In genomic region chr5:143400541-143401252, GRCh38 we compare ENCODE assay signal across 7 cellular contexts. TPM values are rescaled to one million over a fixed set of nuclear protein-coding genes. Genes with fewer than 3 reads are reported as not detected.
A peak's percentile ranks its signal among the peaks of the same experiment; 100 is the strongest.
DNase-seq lines count a peak whose midpoint lies in the region; ATAC-seq, FAIRE-seq and TF ChIP-seq lines count a peak whose summit lies in the region.

No MANE protein-coding gene starts in this region.

- H2AFZ ChIP-seq in fibroblast of lung (ENCODE audit: low read length) = no peak overlapping the region

- ATAC-seq in HG02981 (IDR thresholded peaks at IDR 0.05; ENCODE audit: unreplicated experiment) = no peak

- no peaks in the 10 kb centered on the region for H3K36me3 ChIP-seq in fibroblast of lung (ENCODE audit: control insufficient read depth, insufficient read depth, low read length)

- POLR2A ChIA-PET in HEK293T (lab: Yijun Ruan, JAX) = interaction anchor here (1.2 kb wide), 1 partner anchor 271 kb away, joined by 4 read pairs; no protein-coding TSS in a partner anchor

- H3K79me2 ChIP-seq in fibroblast of lung (ENCODE audit: control insufficient read depth, insufficient read depth, low read length) = peaks cover 78% of the 10 kb centered on the region

- FAIRE-seq in GM19239 (lab: Jason Lieb, UNC) = peak; percentile 49

- no peaks in the 10 kb centered on the region for H3K4me1 ChIP-seq in fibroblast of lung (ENCODE audit: control insufficient read depth, extremely low read depth, insufficient read depth, low read length)

- no peaks in the 10 kb centered on the region for H4K20me1 ChIP-seq in fibroblast of lung (ENCODE audit: control insufficient read depth, extremely low read depth, insufficient read depth, low read length)

- H3K4me3 ChIP-seq in fibroblast of lung (replicated peaks in 1 of 4; ENCODE audit: control extremely low read depth in 1 of 4, insufficient read depth in 1 of 4, low read depth in 3 of 4, low read length in 4 of 4) (peak overlapping the region; percentile 82 to 100 (median 91)), skeletal muscle cell (ENCODE audit: low read depth, low read length) (peak overlapping the region; percentile 82)

- peak overlapping the region; percentile 85 for H3K4me2 ChIP-seq in fibroblast of lung (ENCODE audit: extremely low read depth, insufficient read depth, low read length)

- peak overlapping the region; percentile 90 for H3K27ac ChIP-seq in fibroblast of lung (ENCODE audit: insufficient read depth, low read length)

- DNase-seq in GM19239 (ENCODE audit: insufficient read length, low spot score) (no peak), RPMI7951 (ENCODE audit: low read depth) (peak; percentile 18), fibroblast of lung (ENCODE audit: low read depth in 2 of 2) (peak; percentile 39 to 55), skeletal muscle cell (ENCODE audit: low read depth) (no peak), HEK293T (ENCODE audit: extremely low spot score) (no peak), OCI-M2 (lab: John Stamatoyannopoulos, UW; ENCODE audit: unreplicated experiment) (no peak)

- H3K9ac ChIP-seq in fibroblast of lung (ENCODE audit: insufficient read depth, low read length) = peak overlapping the region; percentile 51

- H3K9me3 ChIP-seq in fibroblast of lung (ENCODE audit: control insufficient read depth, insufficient read depth, low read depth, low read length) = no peaks in the 10 kb centered on the region

- H3K27me3 ChIP-seq in fibroblast of lung (ENCODE audit: control insufficient read depth, insufficient read depth, low read length) = no peaks in the 10 kb centered on the region

- TF ChIP-seq CTCF in fibroblast of lung (conservative IDR thresholded peaks at IDR 0.05 in 1 of 2, IDR thresholded peaks at IDR 0.05 in 1 of 2; ENCODE audit: low read depth in 1 of 2, low read length in 2 of 2) = no peak

- CTCF ChIA-PET in HEK293T (lab: Yijun Ruan, JAX) = interaction anchor here (0.5 to 1.0 kb wide), 2 partner anchors 62 to 189 kb away, joined by 3 read pairs; no protein-coding TSS in a partner anchor

TF ChIP-seq in HEK293T, 16 proteins besides CTCF, POLR2A, EP300 and RAD21:
- TF ChIP-seq FOXK2 (IDR thresholded peaks at IDR 0.05) = no peak
- no peak for TF ChIP-seq SP1 (IDR thresholded peaks at IDR 0.05)
- no peak for TF ChIP-seq SUZ12 (IDR thresholded peaks at IDR 0.05)
- TF ChIP-seq LEF1 (IDR thresholded peaks at IDR 0.05; ENCODE audit: borderline replicate concordance) = no peak
- TF ChIP-seq TARDBP (IDR thresholded peaks at IDR 0.05) = no peak
- no peak for TF ChIP-seq ZNF384 (IDR thresholded peaks at IDR 0.05)
- TF ChIP-seq PKNOX1 (IDR thresholded peaks at IDR 0.05) = no peak
TF ChIP-seq in HEK293T: peak in this region for 0.

RNA-seq across cellular contexts. Expression of gene NR3C1, which starts 2.8 kb away (rescaled TPM):
- 40.6 and 53.0 TPM in 2 replicates for total RNA-seq in RPMI7951 (2014; rRNA removed; shearing (Covaris generic))
- 101 and 126 TPM in 2 replicates for total RNA-seq in fibroblast of lung
- polyA plus RNA-seq in fibroblast of lung = 59.4 and 85.3 TPM in 2 replicates
- 44.1 and 58.5 TPM in 2 replicates for polyA plus RNA-seq in fibroblast of lung (2012)
- polyA minus RNA-seq in fibroblast of lung (ENCODE audit: low replicate concordance) = 30.0 and 37.2 TPM in 2 replicates

Comparison
In these comparisons a context has a peak if more than half of its experiments do, and no peak if none do; other contexts are left out.
1. DNase-seq: peak in RPMI7951 (single experiment) and fibroblast of lung (2 of 2); none in GM19239 (single experiment), skeletal muscle cell (single experiment), HEK293T (single experiment) and OCI-M2 (single experiment).